ENCODE assay signal across 1 cellular context in the genomic region with DNA sequence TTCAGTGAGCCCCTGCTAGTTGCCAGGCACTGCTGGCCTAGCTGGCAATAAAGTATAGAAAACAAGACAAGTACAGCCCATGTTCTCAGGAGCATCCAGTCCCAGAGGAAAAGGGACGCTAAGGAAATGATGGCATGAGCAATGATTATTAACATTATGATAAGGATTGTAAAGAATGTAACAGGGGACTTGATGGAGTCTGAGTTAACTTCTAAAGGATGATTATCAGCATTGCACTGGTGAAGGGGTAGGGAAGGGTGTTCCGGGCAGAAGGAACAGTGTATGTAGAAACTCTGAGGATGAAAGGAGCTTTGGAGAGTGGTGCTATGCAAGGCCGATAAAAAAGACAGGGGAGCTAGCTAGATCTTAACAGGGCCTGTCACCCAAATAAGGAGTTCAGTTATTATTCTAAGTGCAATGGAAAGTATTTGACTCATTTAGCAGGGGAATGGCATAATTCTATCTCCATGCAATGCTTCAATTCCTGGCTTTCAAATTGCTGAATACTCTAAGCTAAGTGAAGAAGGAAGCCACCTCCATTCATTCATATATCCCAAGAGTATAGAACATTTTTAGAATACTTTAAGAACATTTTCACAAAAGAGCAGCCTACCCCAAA.
TF ChIP-seq lines count a peak whose summit lies in the region.

No MANE protein-coding gene starts in this region.

TF ChIP-seq in IMR-90, 13 proteins besides CTCF, POLR2A, EP300 and RAD21 (continued from another document):
- TF ChIP-seq SMC3 (IDR thresholded peaks at IDR 0.05; ENCODE audit: low read depth, low read length) (no peak), MAFK (IDR thresholded peaks at IDR 0.05; ENCODE audit: low read depth, low read length) (no peak), MAZ (IDR thresholded peaks at IDR 0.05; ENCODE audit: borderline replicate concordance, low read depth, low read length) (no peak), CEBPB (IDR thresholded peaks at IDR 0.05; ENCODE audit: low read depth, low read length) (no peak), BHLHE40 (IDR thresholded peaks at IDR 0.05; ENCODE audit: low read depth, low read length) (no peak), MXI1 (IDR thresholded peaks at IDR 0.05; ENCODE audit: borderline replicate concordance, low read depth, low read length) (no peak), CHD1 (IDR thresholded peaks at IDR 0.05; ENCODE audit: low read depth, low read length) (no peak)
